8 cellular contexts compared by ENCODE assay signal in genomic region chr12:56126732-56127239, GRCh38. TPM values are rescaled to one million over a fixed set of nuclear protein-coding genes. Genes with fewer than 3 reads are reported as not detected.
DNase-seq lines count a peak whose midpoint lies in the region; ATAC-seq, FAIRE-seq and TF ChIP-seq lines count a peak whose summit lies in the region.

No MANE protein-coding gene starts in this region.

- H3K36me3 ChIP-seq in ACC112 (ENCODE audit: insufficient read depth, low read length) (peaks cover 10% of the 10 kb centered on the region; the same call in 1 of the 2 replicates), MM.1S (replicated peaks; ENCODE audit: insufficient read depth, low read length) (0 out of 2 replicates have a peak, but pooled peaks cover 8% of the 10 kb centered on the region), K562 (ENCODE audit: control insufficient read depth, insufficient read depth, low read length) (peaks cover 25% of the 10 kb centered on the region), muscle layer of colon (ENCODE audit: insufficient read depth, low read length) (peaks cover 23% of the 10 kb centered on the region)

- DNase-seq in MM.1S, result no peak
- peak in 1 of 4 experiments; percentile 77 for DNase-seq in K562 (ENCODE audit: extremely low read depth in 1 of 4, low spot score in 3 of 4)
- no peak for DNase-seq in NCI-H446 treated with DMSO at 0.1 percent for 48 hours (lab: John Stamatoyannopoulos, UW)
- no peak for DNase-seq in globus pallidus (ENCODE audit: low spot score)

- no peak for TF ChIP-seq CTCF in MM.1S (IDR thresholded peaks at IDR 0.05; ENCODE audit: low read length)
- TF ChIP-seq CTCF in K562 (IDR thresholded peaks at IDR 0.05 in 2 of 3, conservative IDR thresholded peaks at IDR 0.05 in 1 of 3; ENCODE audit: insufficient read depth in 2 of 3, low read depth in 1 of 3, low read length in 3 of 3), result no peak

- no peak for TF ChIP-seq POLR2A in K562 (conservative IDR thresholded peaks at IDR 0.05)

- ATAC-seq in K562 (peak; percentile 8), GM21381 (IDR thresholded peaks at IDR 0.05; ENCODE audit: unreplicated experiment) (no peak), GM21717 (IDR thresholded peaks at IDR 0.05; ENCODE audit: unreplicated experiment) (no peak)

- intact Hi-C loops in K562 (cut with micrococcal nuclease), result loop anchor here (1.0 kb wide), 2 partner anchors 32 to 63 kb away; partner anchors contain the start of genes MYL6 and SMARCC2

- FAIRE-seq in K562 (lab: Jason Lieb, UNC), result peak; percentile 42

- H3K79me2 ChIP-seq in ACC112 (ENCODE audit: control insufficient read depth, insufficient read depth, low read length, unreplicated experiment) (peaks cover 6% of the 10 kb centered on the region), MM.1S (ENCODE audit: low read length) (peaks cover 32% of the 10 kb centered on the region), K562 (ENCODE audit: control insufficient read depth, insufficient read depth, low read length) (peaks cover 45% of the 10 kb centered on the region)

- H3K27ac ChIP-seq in ACC112 (ENCODE audit: low read depth, low read length) (peak overlapping the region; percentile 43), MM.1S (ENCODE audit: low read length) (peak overlapping the region; percentile 90), K562 (ENCODE audit: extremely low read depth, low read depth, low read length) (peak overlapping the region; percentile 89), muscle layer of colon (ENCODE audit: low read depth, low read length) (peak overlapping the region; percentile 92)

- peaks cover 23% of the 10 kb centered on the region for H3F3A ChIP-seq in MM.1S (ENCODE audit: insufficient read depth, low read length)

- H3K9me3 ChIP-seq in MM.1S (replicated peaks; ENCODE audit: insufficient read depth, low read length) (no peaks in the 10 kb centered on the region), K562 (replicated peaks; ENCODE audit: control insufficient read depth, insufficient read depth, low read depth, low read length) (no peaks in the 10 kb centered on the region), muscle layer of colon (ENCODE audit: low read length) (no peaks in the 10 kb centered on the region)

- WGBS in K562 (ENCODE audit: insufficient coverage, low coverage, missing lambda C conversion rate), result 6% methylated on average over 3 of the region's 3 CpGs

- H4K20me1 ChIP-seq in MM.1S (ENCODE audit: insufficient read depth, low read length) (no peaks in the 10 kb centered on the region), K562 (replicated peaks; ENCODE audit: control insufficient read depth, insufficient read depth, low read length) (peaks cover 5% of the 10 kb centered on the region; the same call in 1 of the 2 replicates)

- BruUV-seq in K562 (replicated peaks; lab: Mats Ljungman, UMichigan), result no TSS peak

- H3K27me3 ChIP-seq in ACC112 (ENCODE audit: insufficient read depth, low read length) (no peaks in the 10 kb centered on the region), MM.1S (replicated peaks; ENCODE audit: insufficient read depth, low read length) (no peaks in the 10 kb centered on the region), K562 (ENCODE audit: control insufficient read depth in 2 of 2, insufficient read depth in 2 of 2, low read length in 2 of 2) (no peaks in the 10 kb centered on the region), muscle layer of colon (ENCODE audit: control insufficient read depth in 1 of 2, insufficient read depth in 2 of 2, low read length in 2 of 2) (no peaks in the 10 kb centered on the region)

- peaks cover 6% of the 10 kb centered on the region for H3K9me1 ChIP-seq in K562 (ENCODE audit: control insufficient read depth, insufficient read depth, low read length)

- no peaks in the 10 kb centered on the region for H3K9me2 ChIP-seq in MM.1S (replicated peaks; ENCODE audit: insufficient read depth, low read length)

- H3K4me2 ChIP-seq in MM.1S (ENCODE audit: low read depth, low read length), result peak overlapping the region; percentile 97
- peak overlapping the region; percentile 87 for H3K4me2 ChIP-seq in K562 (ENCODE audit: insufficient read depth, low read length)

- H3K4me1 ChIP-seq in ACC112 (ENCODE audit: control insufficient read depth, insufficient read depth, low read length, unreplicated experiment) (peaks cover 16% of the 10 kb centered on the region), MM.1S (ENCODE audit: low read length) (peaks cover 13% of the 10 kb centered on the region), K562 (replicated peaks in 1 of 2; ENCODE audit: control insufficient read depth in 2 of 2, insufficient read depth in 2 of 2, low read length in 2 of 2) (peaks cover 31 to 46% of the 10 kb centered on the region in 2 experiments), muscle layer of colon (ENCODE audit: insufficient read depth, low read length) (peaks cover 33% of the 10 kb centered on the region)

- H3K4me3 ChIP-seq in ACC112 (ENCODE audit: low read depth, low read length) (peak overlapping the region; percentile 86), MM.1S (ENCODE audit: low read length) (peak overlapping the region; percentile 54), K562 (peak overlapping the region; percentile 34), muscle layer of colon (ENCODE audit: low read depth in 1 of 2, low read length in 2 of 2) (peak overlapping the region in 1 of 2 donors; percentile 58)

- in situ Hi-C loops in K562 (cut with MboI), result loop anchor here (5.0 to 10.0 kb wide), 2 partner anchors 61 to 338 kb away; partner anchors contain the start of genes SMARCC2 and SPRYD4

- TF ChIP-seq RAD21 in K562 (CRISPR knock-in tag; conservative IDR thresholded peaks at IDR 0.05 in 1 of 2, IDR thresholded peaks at IDR 0.05 in 1 of 2), result no peak; a peak in 1 of 4 replicates

- POLR2A ChIA-PET in K562 (lab: Yijun Ruan, JAX), result interaction anchor here (0.6 to 5.6 kb wide), 14 partner anchors 9 to 501 kb away, joined by 3 to 85 read pairs (median 3); partner anchors contain the start of genes MYL6, RNF41, RPL41 and SMARCC2

- H2AFZ ChIP-seq in ACC112 (ENCODE audit: low read length, unreplicated experiment), result no peak overlapping the region
- 0 out of 2 replicates have a peak overlapping the region, but pooled peaks have one; percentile 13 for H2AFZ ChIP-seq in MM.1S (ENCODE audit: low read length)
- H2AFZ ChIP-seq in K562 (ENCODE audit: low read depth, low read length), result peak overlapping the region; percentile 6; the same call in 1 of the 2 replicates

- H3K9ac ChIP-seq in MM.1S (ENCODE audit: low read length) (peak overlapping the region; percentile 56; the same call in 1 of the 2 replicates), K562 (ENCODE audit: insufficient read depth in 1 of 2, low read depth in 2 of 2, low read length in 2 of 2) (peak overlapping the region in 1 of 2 experiments; percentile 86; a peak in 2 of 4 replicates), muscle layer of colon (ENCODE audit: low read length) (peak overlapping the region; percentile 77)

- TF ChIP-seq EP300 in K562 (IDR thresholded peaks at IDR 0.05; ENCODE audit: low read length), result peak; percentile 98

- CTCF ChIA-PET in K562 (lab: Yijun Ruan, JAX; ENCODE audit: low intra/inter-chr PET ratio), result interaction anchor here (0.6 to 2.1 kb wide), 5 partner anchors 22 to 97 kb away, joined by 3 to 13 read pairs (median 6); partner anchors contain the start of genes MYL6, PA2G4 and SMARCC2

RNA-seq across cellular contexts. Expression of gene ESYT1, which starts 1.3 kb away (rescaled TPM):
- 495 and 946 TPM in 2 replicates for total RNA-seq in K562 (2011; cell fraction: chromatin; rRNA removed; ENCODE audit: low replicate concordance)
- 651 and 665 TPM in 2 replicates for total RNA-seq in K562 (2011; cell fraction: nucleolus; rRNA removed)
- 590 and 653 TPM in 2 replicates for total RNA-seq in K562 (2011; cell fraction: nucleoplasm; rRNA removed)
- 176 and 237 TPM in 2 replicates for total RNA-seq in K562 (2014; rRNA removed)
- 113 and 132 TPM in 2 replicates for total RNA-seq in K562 (2014; rRNA removed; fragmentation: Illumina TruSeq; extraction: Trizol)
- 132 and 133 TPM in 2 replicates for total RNA-seq in K562 (2015; rRNA removed; fragmentation: Illumina TruSeq; extraction: Trizol)
- 237 and 251 TPM in 2 replicates for total RNA-seq in K562 (2021)
- polyA plus RNA-seq in K562 (2011; rRNA removed), result 164 and 228 TPM in 2 replicates
- 207 and 344 TPM in 2 replicates for polyA plus RNA-seq in K562 (2011; cell fraction: cytosol; rRNA removed)
- polyA plus RNA-seq in K562 (2011; cell fraction: nucleus; rRNA removed), result 429 and 469 TPM in 2 replicates
- polyA plus RNA-seq in K562 (2012), result 168 and 357 TPM in 2 replicates
- polyA plus RNA-seq in K562 (2014; fragmentation: Illumina TruSeq; extraction: Trizol), result 396 and 420 TPM in 2 replicates
- polyA plus RNA-seq in K562 (2014; fragmentation: Nextera tagmentation; extraction: Ambion mirVana), result 100 to 1,000 TPM; 156 to 194 TPM
- polyA plus RNA-seq in K562 (2014; rRNA removed), result 146 and 160 TPM in 2 replicates
- polyA minus RNA-seq in K562 (2011; rRNA and poly(A)+ RNA removed), result 245 and 274 TPM in 2 replicates
- polyA minus RNA-seq in K562 (2011; cell fraction: cytosol; rRNA and poly(A)+ RNA removed), result 212 and 259 TPM in 2 replicates
- polyA minus RNA-seq in K562 (2011; cell fraction: nucleus; rRNA and poly(A)+ RNA removed), result 126 and 169 TPM in 2 replicates

RNA-seq across cellular contexts. Expression of gene ZC3H10, which starts 8.7 kb away (rescaled TPM):
- 9.2 and 15.6 TPM in 2 replicates for total RNA-seq in K562 (2011; cell fraction: chromatin; rRNA removed; ENCODE audit: low replicate concordance)
- total RNA-seq in K562 (2011; cell fraction: nucleolus; rRNA removed), result 12.5 and 14.0 TPM in 2 replicates
- 16.0 and 23.7 TPM in 2 replicates for total RNA-seq in K562 (2011; cell fraction: nucleoplasm; rRNA removed)
- total RNA-seq in K562 (2014; rRNA removed), result 2.2 and 2.3 TPM in 2 replicates
- 2.4 and 2.7 TPM in 2 replicates for total RNA-seq in K562 (2014; rRNA removed; fragmentation: Illumina TruSeq; extraction: Trizol)
- total RNA-seq in K562 (2015; rRNA removed; fragmentation: Illumina TruSeq; extraction: Trizol), result 3.0 and 3.8 TPM in 2 replicates
- total RNA-seq in K562 (2021), result 3.3 and 4.1 TPM in 2 replicates
- 1.0 and 1.1 TPM in 2 replicates for polyA plus RNA-seq in K562 (2011; rRNA removed)
- polyA plus RNA-seq in K562 (2011; cell fraction: cytosol; rRNA removed), result 1.1 and 1.5 TPM in 2 replicates
- 3.3 and 4.3 TPM in 2 replicates for polyA plus RNA-seq in K562 (2011; cell fraction: nucleus; rRNA removed)
- 1.9 and 2.8 TPM in 2 replicates for polyA plus RNA-seq in K562 (2012)
- 1.6 and 1.9 TPM in 2 replicates for polyA plus RNA-seq in K562 (2014; fragmentation: Illumina TruSeq; extraction: Trizol)
- under 1 TPM; 0.31 to 0.46 TPM for polyA plus RNA-seq in K562 (2014; fragmentation: Nextera tagmentation; extraction: Ambion mirVana)
- 1.4 and 1.7 TPM in 2 replicates for polyA plus RNA-seq in K562 (2014; rRNA removed)
- polyA minus RNA-seq in K562 (2011; rRNA and poly(A)+ RNA removed), result 5.3 and 6.2 TPM in 2 replicates
- polyA minus RNA-seq in K562 (2011; cell fraction: cytosol; rRNA and poly(A)+ RNA removed), result 0.95 and 1.5 TPM in 2 replicates
- polyA minus RNA-seq in K562 (2011; cell fraction: nucleus; rRNA and poly(A)+ RNA removed), result 9.2 and 17.8 TPM in 2 replicates

RNA-seq across cellular contexts. Expression of gene RPL41, which starts 10.4 kb away (rescaled TPM):
- 471 and 502 TPM in 2 replicates for total RNA-seq in K562 (2011; cell fraction: chromatin; rRNA removed; ENCODE audit: low replicate concordance)
- 714 and 769 TPM in 2 replicates for total RNA-seq in K562 (2011; cell fraction: nucleolus; rRNA removed)
- total RNA-seq in K562 (2011; cell fraction: nucleoplasm; rRNA removed), result 1,389 and 2,616 TPM in 2 replicates
- total RNA-seq in K562 (2014; rRNA removed), result 4,680 and 5,042 TPM in 2 replicates
- 4,828 and 4,834 TPM in 2 replicates for total RNA-seq in K562 (2014; rRNA removed; fragmentation: Illumina TruSeq; extraction: Trizol)
- total RNA-seq in K562 (2015; rRNA removed; fragmentation: Illumina TruSeq; extraction: Trizol), result 4,355 and 4,529 TPM in 2 replicates
- 3,403 and 3,805 TPM in 2 replicates for total RNA-seq in K562 (2021)
- 9,327 and 10,494 TPM in 2 replicates for polyA plus RNA-seq in K562 (2011; rRNA removed)
- polyA plus RNA-seq in K562 (2011; cell fraction: cytosol; rRNA removed), result 7,179 and 13,806 TPM in 2 replicates
- polyA plus RNA-seq in K562 (2011; cell fraction: nucleus; rRNA removed), result 2,948 and 5,202 TPM in 2 replicates
- 7,782 and 11,481 TPM in 2 replicates for polyA plus RNA-seq in K562 (2012)
- 5,551 and 5,604 TPM in 2 replicates for polyA plus RNA-seq in K562 (2014; fragmentation: Illumina TruSeq; extraction: Trizol)
- polyA plus RNA-seq in K562 (2014; fragmentation: Nextera tagmentation; extraction: Ambion mirVana), result over 10,000 TPM; 10,697 to 11,276 TPM
- 6,115 and 7,868 TPM in 2 replicates for polyA plus RNA-seq in K562 (2014; rRNA removed)
- 1,996 and 2,558 TPM in 2 replicates for polyA minus RNA-seq in K562 (2011; rRNA and poly(A)+ RNA removed)
- polyA minus RNA-seq in K562 (2011; cell fraction: cytosol; rRNA and poly(A)+ RNA removed), result 912 and 1,093 TPM in 2 replicates
- polyA minus RNA-seq in K562 (2011; cell fraction: nucleus; rRNA and poly(A)+ RNA removed), result 197 and 533 TPM in 2 replicates

RNA-seq across cellular contexts. Expression of gene PA2G4, which starts 22.4 kb away (rescaled TPM):
- 443 and 498 TPM in 2 replicates for total RNA-seq in K562 (2011; cell fraction: chromatin; rRNA removed; ENCODE audit: low replicate concordance)
- total RNA-seq in K562 (2011; cell fraction: nucleolus; rRNA removed), result 275 and 278 TPM in 2 replicates
- total RNA-seq in K562 (2011; cell fraction: nucleoplasm; rRNA removed), result 263 and 304 TPM in 2 replicates
- total RNA-seq in K562 (2014; rRNA removed) (740 and 811 TPM in 2 replicates), K562 (2014; rRNA removed; fragmentation: Illumina TruSeq; extraction: Trizol) (547 and 561 TPM in 2 replicates), K562 (2015; rRNA removed; fragmentation: Illumina TruSeq; extraction: Trizol) (712 TPM in 2 replicates), K562 (2021) (463 and 470 TPM in 2 replicates)
- polyA plus RNA-seq in K562 (2011; rRNA removed) (650 and 925 TPM in 2 replicates), K562 (2014; fragmentation: Illumina TruSeq; extraction: Trizol) (777 and 884 TPM in 2 replicates), K562 (2014; fragmentation: Nextera tagmentation; extraction: Ambion mirVana) (100 to 1,000 TPM; 230 to 303 TPM), K562 (2014; rRNA removed) (637 and 638 TPM in 2 replicates)
- polyA plus RNA-seq in K562 (2011; cell fraction: cytosol; rRNA removed), result 274 and 376 TPM in 2 replicates
- polyA plus RNA-seq in K562 (2011; cell fraction: nucleus; rRNA removed), result 287 and 371 TPM in 2 replicates
- 289 and 533 TPM in 2 replicates for polyA plus RNA-seq in K562 (2012)
- polyA minus RNA-seq in K562 (2011; rRNA and poly(A)+ RNA removed), result 622 and 730 TPM in 2 replicates
- polyA minus RNA-seq in K562 (2011; cell fraction: cytosol; rRNA and poly(A)+ RNA removed), result 223 and 281 TPM in 2 replicates
- 90.7 and 174 TPM in 2 replicates for polyA minus RNA-seq in K562 (2011; cell fraction: nucleus; rRNA and poly(A)+ RNA removed)

RNA-seq across cellular contexts. Expression of gene MYL6B, which starts 25.6 kb away (rescaled TPM):
- 35.1 and 55.9 TPM in 2 replicates for total RNA-seq in K562 (2011; cell fraction: chromatin; rRNA removed; ENCODE audit: low replicate concordance)
- total RNA-seq in K562 (2011; cell fraction: nucleolus; rRNA removed), result 41.3 and 44.7 TPM in 2 replicates
- 39.9 and 49.7 TPM in 2 replicates for total RNA-seq in K562 (2011; cell fraction: nucleoplasm; rRNA removed)
- 67.3 and 70.7 TPM in 2 replicates for total RNA-seq in K562 (2014; rRNA removed)
- total RNA-seq in K562 (2014; rRNA removed; fragmentation: Illumina TruSeq; extraction: Trizol), result 32.9 and 42.8 TPM in 2 replicates
- 65.2 and 69.4 TPM in 2 replicates for total RNA-seq in K562 (2015; rRNA removed; fragmentation: Illumina TruSeq; extraction: Trizol)
- 77.3 and 95.4 TPM in 2 replicates for total RNA-seq in K562 (2021)
- polyA plus RNA-seq in K562 (2011; rRNA removed), result 65.7 and 66.5 TPM in 2 replicates
- polyA plus RNA-seq in K562 (2011; cell fraction: cytosol; rRNA removed), result 64.6 and 71.6 TPM in 2 replicates
- 40.3 and 43.8 TPM in 2 replicates for polyA plus RNA-seq in K562 (2011; cell fraction: nucleus; rRNA removed)
- polyA plus RNA-seq in K562 (2012), result 67.7 and 86.1 TPM in 2 replicates
- polyA plus RNA-seq in K562 (2014; fragmentation: Illumina TruSeq; extraction: Trizol), result 55.7 and 65.2 TPM in 2 replicates
- 10 to 100 TPM; 48.2 to 68.6 TPM for polyA plus RNA-seq in K562 (2014; fragmentation: Nextera tagmentation; extraction: Ambion mirVana)
- polyA plus RNA-seq in K562 (2014; rRNA removed), result 69.7 and 75.5 TPM in 2 replicates
- 29.8 and 36.9 TPM in 2 replicates for polyA minus RNA-seq in K562 (2011; rRNA and poly(A)+ RNA removed)
- polyA minus RNA-seq in K562 (2011; cell fraction: cytosol; rRNA and poly(A)+ RNA removed), result 14.5 and 23.7 TPM in 2 replicates
- 14.0 and 19.5 TPM in 2 replicates for polyA minus RNA-seq in K562 (2011; cell fraction: nucleus; rRNA and poly(A)+ RNA removed)
